In the genomic region with DNA sequence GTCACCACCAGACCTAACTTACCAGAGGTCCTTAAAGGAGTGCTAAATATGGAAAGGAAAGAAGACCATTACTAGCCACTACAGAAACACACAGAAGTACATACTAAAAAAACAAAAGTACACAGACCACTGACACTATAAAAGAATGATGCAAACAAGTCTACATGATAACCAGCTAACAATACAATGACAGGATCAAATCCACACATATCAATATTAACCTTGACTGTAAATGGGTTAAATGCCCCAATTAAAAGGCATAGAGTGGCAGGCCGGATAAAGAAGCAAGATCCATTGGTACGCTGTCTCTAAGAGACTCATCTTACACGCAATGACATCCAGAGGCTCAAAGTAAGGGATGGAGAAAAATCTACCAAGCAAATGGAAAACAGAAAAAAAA, we compare ENCODE assay signal across 19 cellular contexts.
"Had no signal": no experiment of that assay in that cellular context is flagged by ENCODE, and none has a peak within 500 bp of the region (broad histone marks: within the 10 kb centered on the region; RNA-seq: fewer than 3 reads in every experiment).

No MANE protein-coding gene starts in this region.

- H3K4me1 ChIP-seq: lower lobe of right lung had no signal

- H3K27ac ChIP-seq: coronary artery, dorsolateral prefrontal cortex, esophagus muscularis mucosa, gastrocnemius medialis, heart right ventricle, left lung, lower lobe of right lung had no signal

- H3K36me3 ChIP-seq: esophagus muscularis mucosa, gastrocnemius medialis, heart right ventricle, left lung, lower lobe of right lung had no signal

- H3K27ac Mint-ChIP-seq: mesothelial cell of epicardium, naive B cell had no signal

- H3K4me3 Mint-ChIP-seq: mesothelial cell of epicardium, naive B cell had no signal

- DNase-seq: dermis blood vessel endothelial cell; dorsolateral prefrontal cortex; effector CD4-positive, alpha-beta T cell; effector memory CD4-positive, alpha-beta T cell; gastrocnemius medialis; glutamatergic neuron; head of caudate nucleus; heart right ventricle; hippocampal formation; left cardiac atrium; left lung; left ventricle myocardium superior; lower lobe of right lung; mesenchymal stem cell; mucosa of descending colon; naive B cell had no signal

- H3K27me3 ChIP-seq: dorsolateral prefrontal cortex, esophagus muscularis mucosa, gastrocnemius medialis, heart right ventricle, left lung had no signal

- H3K27me3 Mint-ChIP-seq: naive B cell had no signal

- H3K36me3 Mint-ChIP-seq: mesothelial cell of epicardium, naive B cell had no signal

- H3K4me3 ChIP-seq: coronary artery, dorsolateral prefrontal cortex, esophagus muscularis mucosa, gastrocnemius medialis, heart right ventricle, left lung, lower lobe of right lung, mucosa of descending colon had no signal

- H3K9me3 ChIP-seq: esophagus muscularis mucosa, gastrocnemius medialis, left lung, lower lobe of right lung, mucosa of descending colon had no signal

- ATAC-seq: gastrocnemius medialis, heart right ventricle, left cardiac atrium, left lung, left ventricle myocardium superior, lower lobe of right lung, mucosa of descending colon had no signal

- H3K9me3 Mint-ChIP-seq: mesothelial cell of epicardium, naive B cell had no signal
